15 cellular contexts compared by ENCODE assay signal in genomic region chr2:15809504-15809903, GRCh38.
"Had no signal": no experiment of that assay in that cellular context is flagged by ENCODE, and none has a peak within 500 bp of the region (broad histone marks: within the 10 kb centered on the region; RNA-seq: fewer than 3 reads in every experiment).

No MANE protein-coding gene starts in this region.

- H3K4me1 ChIP-seq: body of pancreas, lower lobe of right lung had no signal

- H3K27me3 Mint-ChIP-seq: dendritic cell treated with granulocyte-macrophage colony-stimulating factor and Interleukin-4, amounts not matched to agents 40 ng/mL and 50 ng/mL, for 4 days had no signal

- FAIRE-seq: TTC549 had no signal

- ATAC-seq: activated naive CD4-positive, alpha-beta T cell treated with anti-CD3 and anti-CD28 coated beads, Interleukin-2, amount 50 U/mL, for 72 hours; body of pancreas; lower lobe of right lung; mucosa of descending colon; naive thymus-derived CD8-positive, alpha-beta T cell had no signal

- H3K9me3 Mint-ChIP-seq: activated naive CD4-positive, alpha-beta T cell treated with anti-CD3 and anti-CD28 coated beads, Interleukin-2, amount 50 U/mL, for 72 hours; dendritic cell treated with granulocyte-macrophage colony-stimulating factor and Interleukin-4, amounts not matched to agents 40 ng/mL and 50 ng/mL, for 4 days; naive thymus-derived CD8-positive, alpha-beta T cell had no signal

- H3K36me3 ChIP-seq: lower lobe of right lung, ovary had no signal

- H3K36me3 Mint-ChIP-seq: activated naive CD4-positive, alpha-beta T cell treated with anti-CD3 and anti-CD28 coated beads, Interleukin-2, amount 50 U/mL, for 72 hours; naive thymus-derived CD8-positive, alpha-beta T cell had no signal

- H3K4me1 Mint-ChIP-seq: naive thymus-derived CD8-positive, alpha-beta T cell had no signal

- H3K4me3 ChIP-seq: body of pancreas, lower lobe of right lung, mucosa of descending colon, ovary had no signal

- DNase-seq: activated T-cell treated with anti-CD3 and anti-CD28 coated beads, Interleukin-2, amount 50 U/mL, for 1 hour; amniotic stem cell; body of pancreas; erythroblast; hippocampal formation; lower lobe of right lung; mucosa of descending colon; naive thymus-derived CD8-positive, alpha-beta T cell; stimulated activated CD4-positive, alpha-beta T cell treated with anti-CD3 and anti-CD28 coated beads, Interleukin-12 subunit alpha, Interleukin-12 subunit beta, amount 100 ng/mL, for 4 hours; stimulated activated naive CD4-positive, alpha-beta T cell treated with Interleukin-2 at 50 U/mL for 16 hours; T-helper 2 cell had no signal

- H3K9me3 ChIP-seq: body of pancreas, lower lobe of right lung, mucosa of descending colon, ovary had no signal

- H3K27ac Mint-ChIP-seq: activated naive CD4-positive, alpha-beta T cell treated with anti-CD3 and anti-CD28 coated beads, Interleukin-2, amount 50 U/mL, for 72 hours; dendritic cell treated with granulocyte-macrophage colony-stimulating factor and Interleukin-4, amounts not matched to agents 40 ng/mL and 50 ng/mL, for 4 days had no signal

- H3K27me3 ChIP-seq: body of pancreas, ovary had no signal

- H3K4me3 Mint-ChIP-seq: dendritic cell treated with granulocyte-macrophage colony-stimulating factor and Interleukin-4, amounts not matched to agents 40 ng/mL and 50 ng/mL, for 4 days; naive thymus-derived CD8-positive, alpha-beta T cell had no signal

- H3K27ac ChIP-seq: body of pancreas, lower lobe of right lung had no signal
